ENCODE assay signal across 9 cellular contexts in genomic region chr10:123544986-123545385, GRCh38.
"Had no signal": no experiment of that assay in that cellular context is flagged by ENCODE, and none has a peak within 500 bp of the region (broad histone marks: within the 10 kb centered on the region; RNA-seq: fewer than 3 reads in every experiment).

No MANE protein-coding gene starts in this region.

- H3K27ac Mint-ChIP-seq: HFFc6 had no signal

- DNase-seq: GM23248, GOT3, HFFc6, IMR-90, Karpas-422, KBM-7 had no signal

- H3K27ac ChIP-seq: GM23248, KMS-11 had no signal

- H3K9me3 ChIP-seq: HAP-1 had no signal

- H3K4me2 ChIP-seq: KMS-11 had no signal

- H3K4me3 ChIP-seq: GM23248, HAP-1 had no signal

- H2AFZ ChIP-seq: GM23248 had no signal

- H3K36me3 ChIP-seq: HAP-1 had no signal

- H3K9ac ChIP-seq: GM23248, KMS-11 had no signal

- H3K4me3 Mint-ChIP-seq: HFFc6 had no signal

- ATAC-seq: HCT116 had no signal

- H3K4me1 ChIP-seq: HAP-1 had no signal
